Comparison of ENCODE assay signal across 13 cellular contexts in the genomic region with DNA sequence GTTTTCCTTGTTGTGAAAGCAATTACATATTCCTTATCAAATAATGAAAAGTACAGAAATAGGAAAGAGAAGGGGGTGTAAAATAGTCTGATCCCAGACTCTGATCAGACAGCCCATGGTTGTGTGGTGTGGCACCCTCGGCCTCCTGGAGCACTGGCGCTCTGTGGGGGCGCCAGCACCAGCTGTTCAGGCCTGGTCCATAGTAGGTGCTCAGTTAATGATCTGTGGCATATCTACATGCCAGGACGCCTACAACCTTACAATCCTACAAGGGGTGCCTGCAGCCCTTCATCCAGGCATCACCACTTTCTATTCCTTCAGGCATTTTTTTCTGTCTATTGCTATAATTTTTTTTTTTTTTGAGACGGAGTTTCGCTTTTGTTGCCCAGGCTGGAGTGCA. TPM values are rescaled to one million over a fixed set of nuclear protein-coding genes. Genes with fewer than 3 reads are reported as not detected.
DNase-seq lines count a peak whose midpoint lies in the region; ATAC-seq and TF ChIP-seq lines count a peak whose summit lies in the region.
"Had no signal": no experiment of that assay in that cellular context is flagged by ENCODE, and none has a peak within 500 bp of the region (broad histone marks: within the 10 kb centered on the region; RNA-seq: fewer than 3 reads in every experiment).

No MANE protein-coding gene starts in this region.

- H3K27ac Mint-ChIP-seq in T-helper 2 cell treated with Interferon-gamma antibody and Interleukin-4, amounts not matched to agents 5 μg/mL and 100 μg/mL, for 36 hours, result no peak overlapping the region
- H3K27ac Mint-ChIP-seq: CD8-positive, alpha-beta T cell had no signal

- H4K8ac ChIP-seq in mesenchymal stem cell (ENCODE audit: low read length), result no peak overlapping the region

- H3K14ac ChIP-seq in mesenchymal stem cell (ENCODE audit: low read length in 2 of 2), result no peak overlapping the region

- TF ChIP-seq CTCF in left ventricle myocardium inferior (IDR thresholded peaks at IDR 0.05; ENCODE audit: borderline replicate concordance) (no peak), VCaP (conservative IDR thresholded peaks at IDR 0.05) (no peak), right lobe of liver (IDR thresholded peaks at IDR 0.05) (no peak), transverse colon (IDR thresholded peaks at IDR 0.05) (no peak)

- H4K91ac ChIP-seq in mesenchymal stem cell (ENCODE audit: low read length), result no peak overlapping the region

- intact Hi-C loops in left ventricle myocardium inferior (cut with micrococcal nuclease), result no loop called here
- intact Hi-C loops in right cardiac atrium (cut with DNase I), result no loop called here
- intact Hi-C loops in right lobe of liver (cut with DNase I), result no loop called here
- intact Hi-C loops in transverse colon (cut with DNase I; ENCODE audit: low total_unique reads), result no loop called here

- H2AFZ ChIP-seq in mesenchymal stem cell (ENCODE audit: low read depth, low read length), result no peak overlapping the region

- H3K4me3 ChIP-seq in left ventricle myocardium inferior (no peak overlapping the region), right cardiac atrium (ENCODE audit: low read length) (no peak overlapping the region), right lobe of liver (no peak overlapping the region), transverse colon (no peak overlapping the region), mesenchymal stem cell (ENCODE audit: insufficient read depth in 1 of 2, low read depth in 1 of 2, low read length in 2 of 2) (no peak overlapping the region)
- H3K4me3 ChIP-seq: HAP-1 had no signal

- in situ Hi-C loops in transverse colon (cut with MboI; ENCODE audit: low pct_ligation_motif_present in 1 of 4, low pct_unique_long_range_greater_than_20kb in 1 of 4, low sequenced_read_pairs in 3 of 4), result no loop called here

- H2BK12ac ChIP-seq in mesenchymal stem cell (ENCODE audit: low read length in 2 of 2), result no peak overlapping the region

- no peak overlapping the region for H3K4me2 ChIP-seq in mesenchymal stem cell (ENCODE audit: low read length, poor library complexity, severe bottlenecking)

- H3K27ac ChIP-seq in left ventricle myocardium inferior (replicated peaks) (peak overlapping the region; percentile 78), right cardiac atrium (ENCODE audit: low read length) (no peak overlapping the region), VCaP (peak overlapping the region; percentile 73), right lobe of liver (no peak overlapping the region), transverse colon (peak overlapping the region; percentile 82 to 91 (median 84)), mesenchymal stem cell (ENCODE audit: low read length, poor library complexity, severe bottlenecking) (no peak overlapping the region)
- H3K27ac ChIP-seq: HL-60 had no signal

- H3K9ac ChIP-seq in mesenchymal stem cell (ENCODE audit: low read length), result no peak overlapping the region

- no peak overlapping the region for H3K18ac ChIP-seq in mesenchymal stem cell (ENCODE audit: low read depth in 1 of 2, low read length in 2 of 2)

- peaks cover 6% of the 10 kb centered on the region for H3K36me3 Mint-ChIP-seq in T-helper 2 cell treated with Interferon-gamma antibody and Interleukin-4, amounts not matched to agents 5 μg/mL and 100 μg/mL, for 36 hours (ENCODE audit: low read depth)

- no peak overlapping the region for H2AK5ac ChIP-seq in mesenchymal stem cell (ENCODE audit: low read length, severe bottlenecking)

- no peak for ATAC-seq in right cardiac atrium
- peak in 3 of 4 donors; percentile 11 to 29 (median 11) for ATAC-seq in right lobe of liver
- ATAC-seq in GM21515 (IDR thresholded peaks at IDR 0.05; ENCODE audit: unreplicated experiment), result no peak
- ATAC-seq: CD8-positive, alpha-beta T cell had no signal

- WGBS in right cardiac atrium, result 93% methylated on average over 6 of the region's 6 CpGs
- WGBS in right lobe of liver (ENCODE audit: insufficient coverage, low coverage, low lambda C conversion rate, missing lambda C conversion rate), result 66% methylated on average over 5 of the region's 6 CpGs
- WGBS in transverse colon (ENCODE audit: low coverage in 1 of 2), 2 donors, result 85 to 95% methylated on average over 4 to 6 of the region's 6 CpGs
- 92% methylated on average over 6 of the region's 6 CpGs for WGBS in mesenchymal stem cell

- H3K4me3 Mint-ChIP-seq in T-helper 2 cell treated with Interferon-gamma antibody and Interleukin-4, amounts not matched to agents 5 μg/mL and 100 μg/mL, for 36 hours, result no peak overlapping the region
- H3K4me3 Mint-ChIP-seq: CD8-positive, alpha-beta T cell had no signal

- TF ChIP-seq POLR2A in right lobe of liver (IDR thresholded peaks at IDR 0.05) (no peak), transverse colon (IDR thresholded peaks at IDR 0.05) (no peak)

- TF ChIP-seq EP300 in transverse colon (IDR thresholded peaks at IDR 0.05; ENCODE audit: low read depth), result no peak

- H2BK120ac ChIP-seq in mesenchymal stem cell (ENCODE audit: low read depth, low read length), result no peak overlapping the region

- H3K4me1 ChIP-seq in left ventricle myocardium inferior, result peaks cover 12% of the 10 kb centered on the region
- H3K4me1 ChIP-seq in right cardiac atrium (ENCODE audit: control insufficient read depth, insufficient read depth, low read length), result no peaks in the 10 kb centered on the region
- H3K4me1 ChIP-seq in right lobe of liver, result peaks cover 0 to 10% (median 5%) of the 10 kb centered on the region in 4 donors
- H3K4me1 ChIP-seq in transverse colon, result peaks cover 0 to 17% (median 2%) of the 10 kb centered on the region in 4 donors
- H3K4me1 ChIP-seq in mesenchymal stem cell (ENCODE audit: control insufficient read depth, insufficient read depth, low read depth, low read length), result peaks cover 3% of the 10 kb centered on the region
- H3K4me1 ChIP-seq: HAP-1 had no signal

- H3K9me3 ChIP-seq in left ventricle myocardium inferior (replicated peaks) (no peaks in the 10 kb centered on the region), right cardiac atrium (ENCODE audit: control insufficient read depth, low read length) (no peaks in the 10 kb centered on the region), right lobe of liver (no peaks in the 10 kb centered on the region), transverse colon (no peaks in the 10 kb centered on the region), mesenchymal stem cell (ENCODE audit: control insufficient read depth, low read length) (no peaks in the 10 kb centered on the region)
- H3K9me3 ChIP-seq: HAP-1 had no signal

- H3K27me3 ChIP-seq in left ventricle myocardium inferior (ENCODE audit: low read depth), result no peaks in the 10 kb centered on the region
- no peaks in the 10 kb centered on the region for H3K27me3 ChIP-seq in right cardiac atrium (ENCODE audit: control insufficient read depth, insufficient read depth)
- H3K27me3 ChIP-seq in right lobe of liver, result no peaks in the 10 kb centered on the region
- no peaks in the 10 kb centered on the region for H3K27me3 ChIP-seq in transverse colon
- no peaks in the 10 kb centered on the region for H3K27me3 ChIP-seq in mesenchymal stem cell (ENCODE audit: control insufficient read depth in 1 of 2, insufficient read depth in 1 of 2, low read length in 2 of 2)

- DNase-seq in left ventricle myocardium inferior, result no peak
- no peak for DNase-seq in right cardiac atrium
- no peak for DNase-seq in right lobe of liver
- DNase-seq in transverse colon, result no peak
- DNase-seq in T-helper 2 cell treated with Interferon-gamma antibody and Interleukin-4, amounts not matched to agents 5 μg/mL and 100 μg/mL, for 36 hours (ENCODE audit: low spot score), result no peak
- DNase-seq in mesenchymal stem cell, result no peak
- DNase-seq: 8988T; CD8-positive, alpha-beta T cell; NCI-H187 treated with DMSO at 0.1 percent for 48 hours had no signal

- no peaks in the 10 kb centered on the region for H3K4me1 Mint-ChIP-seq in T-helper 2 cell treated with Interferon-gamma antibody and Interleukin-4, amounts not matched to agents 5 μg/mL and 100 μg/mL, for 36 hours (ENCODE audit: low read depth)

- no peak overlapping the region for H2BK5ac ChIP-seq in mesenchymal stem cell (ENCODE audit: low read depth, low read length, poor library complexity, severe bottlenecking)

- H3K79me1 ChIP-seq in mesenchymal stem cell (replicated peaks; ENCODE audit: low read length, poor library complexity, severe bottlenecking), result no peaks in the 10 kb centered on the region

- no peak overlapping the region for H3K4ac ChIP-seq in mesenchymal stem cell (ENCODE audit: low read depth in 1 of 2, low read length in 2 of 2)

- H3K23ac ChIP-seq in mesenchymal stem cell (ENCODE audit: low read length in 2 of 2), result no peak overlapping the region

- no peaks in the 10 kb centered on the region for H3K9me3 Mint-ChIP-seq in T-helper 2 cell treated with Interferon-gamma antibody and Interleukin-4, amounts not matched to agents 5 μg/mL and 100 μg/mL, for 36 hours
- H3K9me3 Mint-ChIP-seq: CD8-positive, alpha-beta T cell had no signal

- H3K36me3 ChIP-seq in left ventricle myocardium inferior (peaks cover 89% of the 10 kb centered on the region), right lobe of liver (peaks cover 0 to 25% (median 0%) of the 10 kb centered on the region in 4 donors), transverse colon (peaks cover 0 to 57% (median 22%) of the 10 kb centered on the region in 4 donors), mesenchymal stem cell (ENCODE audit: control insufficient read depth in 1 of 2, insufficient read depth in 2 of 2, low read depth in 1 of 2, low read length in 2 of 2) (peaks cover 34 to 50% of the 10 kb centered on the region in 2 experiments)

- H2BK15ac ChIP-seq in mesenchymal stem cell (ENCODE audit: low read depth, poor library complexity, severe bottlenecking), result no peak overlapping the region

- H3K27me3 Mint-ChIP-seq in T-helper 2 cell treated with Interferon-gamma antibody and Interleukin-4, amounts not matched to agents 5 μg/mL and 100 μg/mL, for 36 hours (ENCODE audit: low read depth), result no peaks in the 10 kb centered on the region

RNA-seq across cellular contexts. Expression of a gene that starts 16.6 kb away (rescaled TPM):
- 35.6 TPM for total RNA-seq in left ventricle myocardium inferior
- total RNA-seq in right cardiac atrium, result 10 to 100 TPM; 30.3 to 40.7 (median 36.2) TPM
- 35.8 TPM for polyA plus RNA-seq in right cardiac atrium
- total RNA-seq in right lobe of liver, result 10 to 100 TPM in 4 of 6 experiments, 1 to 10 TPM in 2; 9.1 to 16.4 (median 10.8) TPM
- 100 to 1,000 TPM in 1 of 4 donors, 10 to 100 TPM in 3; 72.0 to 245 (median 74.0) TPM for total RNA-seq in transverse colon
- polyA plus RNA-seq in mesenchymal stem cell (2013, experiment 1 of 2), result 8.5 TPM
- 8.1 TPM for polyA plus RNA-seq in mesenchymal stem cell (2013, experiment 2 of 2)

RNA-seq across cellular contexts. Expression of a gene that starts 24.9 kb away (rescaled TPM):
- 33.9 TPM for total RNA-seq in left ventricle myocardium inferior
- 10 to 100 TPM; 36.1 to 47.4 (median 40.2) TPM for total RNA-seq in right cardiac atrium
- polyA plus RNA-seq in right cardiac atrium, result 45.1 TPM
- total RNA-seq in right lobe of liver, result 10 to 100 TPM; 23.7 to 28.3 (median 24.7) TPM
- total RNA-seq in transverse colon, result 100 to 1,000 TPM; 184 to 391 (median 224) TPM
- 29.7 TPM for polyA plus RNA-seq in mesenchymal stem cell (2013, experiment 1 of 2)
- polyA plus RNA-seq in mesenchymal stem cell (2013, experiment 2 of 2), result 30.5 TPM

RNA-seq across cellular contexts. Expression of a gene that starts 27.9 kb away (rescaled TPM):
- total RNA-seq in left ventricle myocardium inferior (9.4 TPM), right cardiac atrium (1 to 10 TPM; 6.3 to 7.3 (median 6.8) TPM), right lobe of liver (10 to 100 TPM; 10.1 to 16.8 (median 13.3) TPM), transverse colon (10 to 100 TPM; 15.7 to 52.4 (median 38.2) TPM)
- polyA plus RNA-seq in right cardiac atrium, result 3.3 TPM
- 14.0 TPM for polyA plus RNA-seq in mesenchymal stem cell (2013, experiment 1 of 2)
- polyA plus RNA-seq in mesenchymal stem cell (2013, experiment 2 of 2), result 13.7 TPM

RNA-seq across cellular contexts. Expression of a gene that starts 57.6 kb away (rescaled TPM):
- 85.3 TPM for total RNA-seq in left ventricle myocardium inferior
- total RNA-seq in right cardiac atrium, result 10 to 100 TPM; 47.0 to 69.9 (median 56.8) TPM
- 63.3 TPM for polyA plus RNA-seq in right cardiac atrium
- total RNA-seq in right lobe of liver, result 100 to 1,000 TPM in 4 of 6 experiments, 10 to 100 TPM in 2; 86.1 to 146 (median 104) TPM
- total RNA-seq in transverse colon, result 100 to 1,000 TPM; 124 to 161 (median 136) TPM
- 22.6 TPM for polyA plus RNA-seq in mesenchymal stem cell (2013, experiment 1 of 2)
- 22.5 TPM for polyA plus RNA-seq in mesenchymal stem cell (2013, experiment 2 of 2)

RNA-seq across cellular contexts. Expression of a gene that starts 58.2 kb away (rescaled TPM):
- total RNA-seq in left ventricle myocardium inferior (162 TPM), right cardiac atrium (100 to 1,000 TPM; 115 to 170 (median 144) TPM), right lobe of liver (100 to 1,000 TPM in 1 of 6 experiments, 10 to 100 TPM in 5; 55.4 to 123 (median 62.0) TPM), transverse colon (100 to 1,000 TPM in 1 of 4 donors, 10 to 100 TPM in 3; 37.4 to 241 (median 66.5) TPM)
- 147 TPM for polyA plus RNA-seq in right cardiac atrium
- 106 TPM for polyA plus RNA-seq in mesenchymal stem cell (2013, experiment 1 of 2)
- 99.4 TPM for polyA plus RNA-seq in mesenchymal stem cell (2013, experiment 2 of 2)

Comparison
In these comparisons a context has a peak if more than half of its experiments do, and no peak if none do; other contexts are left out.
1. H3K27ac ChIP-seq: peak in left ventricle myocardium inferior (single experiment), VCaP (single experiment) and transverse colon (4 of 4); none in right cardiac atrium (single experiment), right lobe of liver (0 of 3) and mesenchymal stem cell (single experiment).
2. ATAC-seq: peak in right lobe of liver (3 of 4); none in right cardiac atrium (0 of 2) and GM21515 (single experiment).